14 cellular contexts compared by ENCODE assay signal in the genomic region with DNA sequence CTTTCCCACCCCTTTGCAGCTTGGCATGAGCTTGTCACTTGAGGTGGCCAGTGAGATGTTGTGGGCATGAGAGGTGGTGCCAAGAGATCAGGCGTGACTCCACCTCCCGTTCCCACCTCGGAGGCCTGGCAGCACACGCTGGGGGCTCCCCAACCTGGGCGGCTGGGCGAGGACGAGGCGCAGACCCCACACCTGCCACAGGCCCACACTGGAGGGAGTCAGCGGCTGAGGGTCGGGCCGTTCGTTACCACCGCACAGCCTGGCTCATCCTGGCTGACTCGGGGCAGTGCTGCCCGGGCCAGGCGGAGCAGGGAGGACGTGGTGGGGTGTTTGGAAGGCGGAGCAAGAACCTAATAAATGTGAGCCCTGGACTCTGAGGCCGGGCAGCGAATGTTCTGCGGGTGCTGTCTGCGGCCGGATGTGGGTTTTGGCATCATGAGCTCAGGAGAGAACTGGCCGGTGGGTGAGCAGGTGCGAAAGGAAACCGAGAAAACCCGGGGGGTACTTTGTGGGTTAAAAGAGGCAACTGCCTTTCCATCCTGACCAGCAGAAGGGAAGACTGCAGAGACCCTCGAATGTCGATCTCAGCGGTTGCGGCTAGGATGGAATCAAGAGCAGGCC. TPM values are rescaled to one million over a fixed set of nuclear protein-coding genes. Genes with fewer than 3 reads are reported as not detected.
A peak's percentile ranks its signal among the peaks of the same experiment; 100 is the strongest.
DNase-seq lines count a peak whose midpoint lies in the region; ATAC-seq and TF ChIP-seq lines count a peak whose summit lies in the region.
"Had no signal": no experiment of that assay in that cellular context is flagged by ENCODE, and none has a peak within 500 bp of the region (broad histone marks: within the 10 kb centered on the region; RNA-seq: fewer than 3 reads in every experiment).

No MANE protein-coding gene starts in this region.

- no peak overlapping the region for H2AK5ac ChIP-seq in H9 (ENCODE audit: insufficient read length, low read length)

- no CpG with 5 or more reads among the region's 31 CpGs for WGBS in H9 (ENCODE audit: extremely low coverage, insufficient read length, low lambda C conversion rate)
- WGBS in psoas muscle, 3 donors, result 81 to 85% (median 82%) methylated on average over 31 of the region's 31 CpGs

- no peak overlapping the region for H2AFZ ChIP-seq in H9 (ENCODE audit: low read length)

- no peak overlapping the region for H4K91ac ChIP-seq in H9 (ENCODE audit: insufficient read length, low read depth, low read length)

- H2BK120ac ChIP-seq in H9 (ENCODE audit: low read depth, low read length, poor library complexity, severe bottlenecking), result no peak overlapping the region

- H4K8ac ChIP-seq in H9 (replicated peaks; ENCODE audit: insufficient read length, low read depth, low read length), result no peak overlapping the region

- H3K23ac ChIP-seq in H9 (ENCODE audit: insufficient read length, low read depth, low read length), result no peak overlapping the region

- no peak overlapping the region for H4K5ac ChIP-seq in H9 (ENCODE audit: insufficient read length, low read depth, low read length)

- intact Hi-C loops in CD4-positive, alpha-beta memory T cell (cut with micrococcal nuclease), result no loop called here
- intact Hi-C loops in activated T-helper 1 cell treated with anti-CD3 and anti-CD28 coated beads, Interleukin-12 subunit alpha, Interleukin-12 subunit beta, Interleukin-2, Interleukin-4 antibody, amounts not matched to agents 30 ng/mL and 10 ng/mL and 1 ng/mL, durations not matched to agents 14 hours and 24 hours and 36 hours (cut with micrococcal nuclease), result no loop called here
- intact Hi-C loops in psoas muscle (cut with DNase I), result no loop called here

- H3K79me2 ChIP-seq in H9 (ENCODE audit: insufficient read depth, low read length), result no peaks in the 10 kb centered on the region

- no peak overlapping the region for H3K27ac ChIP-seq in CD4-positive, alpha-beta memory T cell (ENCODE audit: low read depth, low read length)
- H3K27ac ChIP-seq in H9 (ENCODE audit: insufficient read length, low read depth, low read length) (no peak overlapping the region), psoas muscle (no peak overlapping the region)
- H3K27ac ChIP-seq: right lobe of liver had no signal

- no peaks in the 10 kb centered on the region for H3K27me3 Mint-ChIP-seq in CD4-positive, alpha-beta memory T cell
- H3K27me3 Mint-ChIP-seq in H9 (ENCODE audit: low read depth), result peaks cover 3% of the 10 kb centered on the region
- H3K27me3 Mint-ChIP-seq in activated T-helper 1 cell treated with anti-CD3 and anti-CD28 coated beads, Interleukin-12 subunit alpha, Interleukin-12 subunit beta, Interleukin-2, Interleukin-4 antibody, amounts not matched to agents 30 ng/mL and 10 ng/mL and 1 ng/mL, durations not matched to agents 14 hours and 24 hours and 36 hours (ENCODE audit: insufficient read depth), result peaks cover 2% of the 10 kb centered on the region
- no peaks in the 10 kb centered on the region for H3K27me3 Mint-ChIP-seq in naive thymus-derived CD8-positive, alpha-beta T cell

- CTCF ChIA-PET in CD4-positive, alpha-beta memory T cell (lab: Charles Lee; ENCODE audit: partially characterized antibody), result interaction anchor here (1.2 to 2.8 kb wide), 4 partner anchors 8 to 23 kb away, joined by 4 to 18 read pairs (median 8); no protein-coding TSS in a partner anchor

- H3K4me2 ChIP-seq in H9 (ENCODE audit: insufficient read depth, insufficient read length, low read length), result no peak overlapping the region
- H3K4me2 ChIP-seq: SK-N-SH had no signal

- H3K18ac ChIP-seq in H9 (ENCODE audit: insufficient read length, low read depth, low read length), result no peak overlapping the region

- H3K56ac ChIP-seq in H9 (ENCODE audit: insufficient read length, low read depth, low read length), result no peak overlapping the region

- TF ChIP-seq CTCF in H9 (conservative IDR thresholded peaks at IDR 0.05) (no peak), psoas muscle (IDR thresholded peaks at IDR 0.05) (no peak)

- no peak overlapping the region for H2BK5ac ChIP-seq in H9 (ENCODE audit: insufficient read length, low read length)

- H3K36me3 ChIP-seq in CD4-positive, alpha-beta memory T cell (ENCODE audit: insufficient read depth, low read length), result no peaks in the 10 kb centered on the region
- H3K36me3 ChIP-seq in psoas muscle (ENCODE audit: insufficient read depth in 1 of 2, low read depth in 1 of 2), result no peaks in the 10 kb centered on the region
- H3K36me3 ChIP-seq: right lobe of liver had no signal

- no peak for ATAC-seq in naive thymus-derived CD8-positive, alpha-beta T cell
- ATAC-seq in HG02885 (IDR thresholded peaks at IDR 0.05; ENCODE audit: poor library complexity, unreplicated experiment), result no peak
- no peak for ATAC-seq in psoas muscle
- ATAC-seq: right lobe of liver had no signal

- no peak overlapping the region for H2BK15ac ChIP-seq in H9 (ENCODE audit: low read depth, low read length)

- H3K36me3 Mint-ChIP-seq in CD4-positive, alpha-beta memory T cell, result no peaks in the 10 kb centered on the region
- H3K36me3 Mint-ChIP-seq in H9 (ENCODE audit: insufficient read depth in 1 of 3, low read depth in 3 of 3), result peaks cover 4 to 38% (median 13%) of the 10 kb centered on the region in 3 experiments; a peak in 6 of 7 replicates
- peaks cover 2% of the 10 kb centered on the region for H3K36me3 Mint-ChIP-seq in activated T-helper 1 cell treated with anti-CD3 and anti-CD28 coated beads, Interleukin-12 subunit alpha, Interleukin-12 subunit beta, Interleukin-2, Interleukin-4 antibody, amounts not matched to agents 30 ng/mL and 10 ng/mL and 1 ng/mL, durations not matched to agents 14 hours and 24 hours and 36 hours (ENCODE audit: low read depth)
- H3K36me3 Mint-ChIP-seq in naive thymus-derived CD8-positive, alpha-beta T cell, result no peaks in the 10 kb centered on the region
- H3K36me3 Mint-ChIP-seq: mesothelial cell of epicardium had no signal

- peak overlapping the region in 6 of 7 donors; percentile 27 to 80 (median 68) for H3K27ac Mint-ChIP-seq in CD4-positive, alpha-beta memory T cell
- H3K27ac Mint-ChIP-seq in H9, result no peak overlapping the region
- H3K27ac Mint-ChIP-seq in activated T-helper 1 cell treated with anti-CD3 and anti-CD28 coated beads, Interleukin-12 subunit alpha, Interleukin-12 subunit beta, Interleukin-2, Interleukin-4 antibody, amounts not matched to agents 30 ng/mL and 10 ng/mL and 1 ng/mL, durations not matched to agents 14 hours and 24 hours and 36 hours, result no peak overlapping the region
- peak overlapping the region; percentile 64 to 94 (median 88) for H3K27ac Mint-ChIP-seq in naive thymus-derived CD8-positive, alpha-beta T cell

- peaks cover 26 to 69% (median 44%) of the 10 kb centered on the region in 4 donors for H3K4me1 Mint-ChIP-seq in CD4-positive, alpha-beta memory T cell
- H3K4me1 Mint-ChIP-seq in H9, result peaks cover 33 to 41% of the 10 kb centered on the region in 2 experiments
- peaks cover 42% of the 10 kb centered on the region for H3K4me1 Mint-ChIP-seq in activated T-helper 1 cell treated with anti-CD3 and anti-CD28 coated beads, Interleukin-12 subunit alpha, Interleukin-12 subunit beta, Interleukin-2, Interleukin-4 antibody, amounts not matched to agents 30 ng/mL and 10 ng/mL and 1 ng/mL, durations not matched to agents 14 hours and 24 hours and 36 hours (ENCODE audit: low read depth)
- H3K4me1 Mint-ChIP-seq in naive thymus-derived CD8-positive, alpha-beta T cell, result peaks cover 30 to 86% (median 71%) of the 10 kb centered on the region in 4 donors

- H3T11ph ChIP-seq in H9 (ENCODE audit: low read length), result no peak overlapping the region

- H3K4ac ChIP-seq in H9 (ENCODE audit: low read depth, low read length), result no peak overlapping the region

- H3K79me1 ChIP-seq in H9 (ENCODE audit: insufficient read depth, low read depth, low read length, poor library complexity, severe bottlenecking), result no peaks in the 10 kb centered on the region

- peaks cover 46% of the 10 kb centered on the region for H3K4me1 ChIP-seq in CD4-positive, alpha-beta memory T cell (ENCODE audit: insufficient read depth, low read length)
- H3K4me1 ChIP-seq in H9 (ENCODE audit: insufficient read depth, low read length) (peaks cover 4% of the 10 kb centered on the region; the same call in 1 of the 2 replicates), psoas muscle (peaks cover 9% of the 10 kb centered on the region)

- no peak overlapping the region for H2BK12ac ChIP-seq in H9 (ENCODE audit: insufficient read length, low read depth, low read length)

- H2BK20ac ChIP-seq in H9 (ENCODE audit: low read depth, low read length, poor library complexity, severe bottlenecking), result no peak overlapping the region

- no peaks in the 10 kb centered on the region for H3K23me2 ChIP-seq in H9 (ENCODE audit: insufficient read length, low read depth, low read length, poor library complexity, severe bottlenecking)

- peak overlapping the region; percentile 22 to 79 (median 72) for H3K4me3 Mint-ChIP-seq in CD4-positive, alpha-beta memory T cell
- H3K4me3 Mint-ChIP-seq in H9, result no peak overlapping the region
- peak overlapping the region; percentile 30 for H3K4me3 Mint-ChIP-seq in activated T-helper 1 cell treated with anti-CD3 and anti-CD28 coated beads, Interleukin-12 subunit alpha, Interleukin-12 subunit beta, Interleukin-2, Interleukin-4 antibody, amounts not matched to agents 30 ng/mL and 10 ng/mL and 1 ng/mL, durations not matched to agents 14 hours and 24 hours and 36 hours
- H3K4me3 Mint-ChIP-seq in naive thymus-derived CD8-positive, alpha-beta T cell, result peak overlapping the region; percentile 40 to 84 (median 66)
- H3K4me3 Mint-ChIP-seq: mesothelial cell of epicardium had no signal

- H3K4me3 ChIP-seq in CD4-positive, alpha-beta memory T cell (ENCODE audit: low read length in 2 of 2), result no peak overlapping the region
- no peak overlapping the region for H3K4me3 ChIP-seq in psoas muscle
- H3K4me3 ChIP-seq: right lobe of liver had no signal

- no peak for DNase-seq in CD4-positive, alpha-beta memory T cell
- DNase-seq in H9, result peak; percentile 26
- no peak for DNase-seq in activated T-helper 1 cell treated with anti-CD3 and anti-CD28 coated beads, Interleukin-12 subunit alpha, Interleukin-12 subunit beta, Interleukin-2, Interleukin-4 antibody, amounts not matched to agents 30 ng/mL and 10 ng/mL and 1 ng/mL, durations not matched to agents 14 hours and 24 hours and 36 hours (ENCODE audit: low spot score)
- DNase-seq in naive thymus-derived CD8-positive, alpha-beta T cell, result no peak
- no peak for DNase-seq in Kasumi-1 (lab: John Stamatoyannopoulos, UW)
- no peak for DNase-seq in effector CD8-positive, alpha-beta T cell (lab: John Stamatoyannopoulos, UW)
- no peak for DNase-seq in psoas muscle
- DNase-seq: hippocampal formation, NCI-H1092 treated with DMSO at 0.1 percent for 48 hours, NCI-H524 treated with DMSO at 0.1 percent for 48 hours had no signal

- H3K9me3 ChIP-seq in CD4-positive, alpha-beta memory T cell (ENCODE audit: control insufficient read depth in 1 of 2, low read length in 2 of 2), result no peaks in the 10 kb centered on the region
- H3K9me3 ChIP-seq in H9 (ENCODE audit: control insufficient read depth, low read depth, low read length) (no peaks in the 10 kb centered on the region), psoas muscle (no peaks in the 10 kb centered on the region)
- H3K9me3 ChIP-seq: right lobe of liver, SK-N-SH had no signal

- POLR2A ChIA-PET in CD4-positive, alpha-beta memory T cell (lab: Charles Lee; ENCODE audit: partially characterized antibody), result interaction anchor here (1.0 to 1.9 kb wide), 3 partner anchors 16 to 43 kb away, joined by 3 to 16 read pairs (median 7); a partner anchor contains a TSS
- POLR2A ChIA-PET in naive thymus-derived CD8-positive, alpha-beta T cell (lab: Charles Lee), result interaction anchor here (0.8 to 5.6 kb wide), 7 partner anchors 9 to 86 kb away, joined by 3 to 38 read pairs (median 20); no protein-coding TSS in a partner anchor

- no peak overlapping the region for H3K9ac ChIP-seq in H9 (ENCODE audit: extremely low read depth, insufficient read length, low read length)
- H3K9ac ChIP-seq: SK-N-SH had no signal

- no peaks in the 10 kb centered on the region for H3K27me3 ChIP-seq in CD4-positive, alpha-beta memory T cell (ENCODE audit: insufficient read depth, low read length)
- no peaks in the 10 kb centered on the region for H3K27me3 ChIP-seq in H9 (ENCODE audit: insufficient read depth, low read length)
- H3K27me3 ChIP-seq in psoas muscle (ENCODE audit: insufficient read depth in 3 of 3, low read length in 2 of 3), result peaks cover 0 to 12% (median 6%) of the 10 kb centered on the region in 3 donors
- H3K27me3 ChIP-seq: right lobe of liver had no signal

- H3K14ac ChIP-seq in H9 (ENCODE audit: insufficient read depth, low read length), result no peak overlapping the region

- peaks cover 0 to 2% (median 0%) of the 10 kb centered on the region in 8 donors for H3K9me3 Mint-ChIP-seq in CD4-positive, alpha-beta memory T cell
- peaks cover 21 to 25% of the 10 kb centered on the region in 2 experiments for H3K9me3 Mint-ChIP-seq in H9
- H3K9me3 Mint-ChIP-seq in activated T-helper 1 cell treated with anti-CD3 and anti-CD28 coated beads, Interleukin-12 subunit alpha, Interleukin-12 subunit beta, Interleukin-2, Interleukin-4 antibody, amounts not matched to agents 30 ng/mL and 10 ng/mL and 1 ng/mL, durations not matched to agents 14 hours and 24 hours and 36 hours, result no peaks in the 10 kb centered on the region
- H3K9me3 Mint-ChIP-seq in naive thymus-derived CD8-positive, alpha-beta T cell, result no peaks in the 10 kb centered on the region
- H3K9me3 Mint-ChIP-seq: mesothelial cell of epicardium had no signal

- no peaks in the 10 kb centered on the region for H4K20me1 ChIP-seq in H9 (ENCODE audit: control insufficient read depth, insufficient read depth, insufficient read length)

RNA-seq across cellular contexts. Expression of a gene that starts 10.1 kb away (rescaled TPM):
- 1 to 10 TPM; 6.2 to 7.2 TPM for total RNA-seq in CD4-positive, alpha-beta memory T cell
- polyA plus RNA-seq in CD4-positive, alpha-beta memory T cell, result 100 to 1,000 TPM in 1 of 2 donors, 1 to 10 TPM in 1; 9.1 to 108 TPM
- total RNA-seq in H9 (2021) (419 and 425 TPM in 2 replicates), psoas muscle (100 to 1,000 TPM; 136 to 234 (median 202) TPM)
- total RNA-seq in activated T-helper 1 cell treated with anti-CD3 and anti-CD28 coated beads, Interleukin-12 subunit alpha, Interleukin-12 subunit beta, Interleukin-2, Interleukin-4 antibody, amounts not matched to agents 30 ng/mL and 10 ng/mL and 1 ng/mL, durations not matched to agents 14 hours and 24 hours and 36 hours, result 3.6 and 4.6 TPM in 2 replicates
- total RNA-seq in naive thymus-derived CD8-positive, alpha-beta T cell, result 10 to 100 TPM; 11.3 to 11.9 TPM
- polyA plus RNA-seq in naive thymus-derived CD8-positive, alpha-beta T cell, result 100 to 1,000 TPM in 2 of 3 donors, 10 to 100 TPM in 1; 45.1 to 202 (median 196) TPM
- 100 to 1,000 TPM; 186 to 557 (median 260) TPM for polyA plus RNA-seq in psoas muscle

RNA-seq across cellular contexts. Expression of a gene that starts 17.0 kb away (rescaled TPM):
- 100 to 1,000 TPM; 119 to 121 TPM for total RNA-seq in CD4-positive, alpha-beta memory T cell
- 1,000 to 10,000 TPM; 2,073 to 2,173 TPM for polyA plus RNA-seq in CD4-positive, alpha-beta memory T cell
- total RNA-seq in H9 (2021) (498 and 500 TPM in 2 replicates), psoas muscle (100 to 1,000 TPM in 1 of 4 donors, 10 to 100 TPM in 3; 44.0 to 105 (median 71.3) TPM)
- 208 and 214 TPM in 2 replicates for total RNA-seq in activated T-helper 1 cell treated with anti-CD3 and anti-CD28 coated beads, Interleukin-12 subunit alpha, Interleukin-12 subunit beta, Interleukin-2, Interleukin-4 antibody, amounts not matched to agents 30 ng/mL and 10 ng/mL and 1 ng/mL, durations not matched to agents 14 hours and 24 hours and 36 hours
- total RNA-seq in naive thymus-derived CD8-positive, alpha-beta T cell, result 10 to 100 TPM; 90.0 to 91.0 TPM
- polyA plus RNA-seq in naive thymus-derived CD8-positive, alpha-beta T cell, result 1,000 to 10,000 TPM; 1,833 to 2,198 (median 2,135) TPM
- polyA plus RNA-seq in psoas muscle, result 100 to 1,000 TPM in 1 of 3 donors, 10 to 100 TPM in 2; 39.7 to 107 (median 69.7) TPM

RNA-seq across cellular contexts. Expression of a gene that starts 23.2 kb away (rescaled TPM):
- 100 to 1,000 TPM; 202 to 203 TPM for total RNA-seq in CD4-positive, alpha-beta memory T cell
- polyA plus RNA-seq in CD4-positive, alpha-beta memory T cell, result 1,000 to 10,000 TPM; 2,491 to 3,716 TPM
- total RNA-seq in H9 (2021) (421 and 425 TPM in 2 replicates), psoas muscle (100 to 1,000 TPM; 131 to 161 (median 136) TPM)
- total RNA-seq in activated T-helper 1 cell treated with anti-CD3 and anti-CD28 coated beads, Interleukin-12 subunit alpha, Interleukin-12 subunit beta, Interleukin-2, Interleukin-4 antibody, amounts not matched to agents 30 ng/mL and 10 ng/mL and 1 ng/mL, durations not matched to agents 14 hours and 24 hours and 36 hours, result 494 and 521 TPM in 2 replicates
- 100 to 1,000 TPM; 115 to 122 TPM for total RNA-seq in naive thymus-derived CD8-positive, alpha-beta T cell
- polyA plus RNA-seq in naive thymus-derived CD8-positive, alpha-beta T cell, result 1,000 to 10,000 TPM; 2,345 to 2,732 (median 2,362) TPM
- 100 to 1,000 TPM; 109 to 371 (median 181) TPM for polyA plus RNA-seq in psoas muscle

RNA-seq across cellular contexts. Expression of a gene that starts 31.5 kb away (rescaled TPM):
- not detected for total RNA-seq in CD4-positive, alpha-beta memory T cell
- not detected for polyA plus RNA-seq in CD4-positive, alpha-beta memory T cell
- total RNA-seq in H9 (2021), result not detected in 2 replicates
- not detected in 2 replicates for total RNA-seq in activated T-helper 1 cell treated with anti-CD3 and anti-CD28 coated beads, Interleukin-12 subunit alpha, Interleukin-12 subunit beta, Interleukin-2, Interleukin-4 antibody, amounts not matched to agents 30 ng/mL and 10 ng/mL and 1 ng/mL, durations not matched to agents 14 hours and 24 hours and 36 hours
- total RNA-seq in naive thymus-derived CD8-positive, alpha-beta T cell, result not detected
- not detected for polyA plus RNA-seq in naive thymus-derived CD8-positive, alpha-beta T cell
- not detected for total RNA-seq in psoas muscle
- not detected for polyA plus RNA-seq in psoas muscle
- total RNA-seq: mesothelial cell of epicardium, right lobe of liver had no signal
- polyA plus RNA-seq: SK-N-SH had no signal

RNA-seq across cellular contexts. Expression of a gene that starts 38.5 kb away (rescaled TPM):
- total RNA-seq in CD4-positive, alpha-beta memory T cell, result 1 to 10 TPM; 2.2 to 2.4 TPM
- polyA plus RNA-seq in CD4-positive, alpha-beta memory T cell, result not detected
- 101 and 105 TPM in 2 replicates for total RNA-seq in H9 (2021)
- total RNA-seq in activated T-helper 1 cell treated with anti-CD3 and anti-CD28 coated beads, Interleukin-12 subunit alpha, Interleukin-12 subunit beta, Interleukin-2, Interleukin-4 antibody, amounts not matched to agents 30 ng/mL and 10 ng/mL and 1 ng/mL, durations not matched to agents 14 hours and 24 hours and 36 hours, result 3.8 and 5.1 TPM in 2 replicates
- total RNA-seq in naive thymus-derived CD8-positive, alpha-beta T cell, result under 1 TPM; 0.16 to 0.39 TPM
- polyA plus RNA-seq in naive thymus-derived CD8-positive, alpha-beta T cell, result 1 to 10 TPM in 1 of 3 donors, not detected in 2; 1.3 TPM
- total RNA-seq in psoas muscle, result under 1 TPM in 3 of 4 donors, not detected in 1; 0.06 to 0.12 (median 0.06) TPM
- polyA plus RNA-seq in psoas muscle, result under 1 TPM; 0.04 to 0.27 (median 0.05) TPM

Comparison
In these comparisons a context has a peak if more than half of its experiments do, and no peak if none do; other contexts are left out.
1. H3K27ac Mint-ChIP-seq: peak in CD4-positive, alpha-beta memory T cell (6 of 7) and naive thymus-derived CD8-positive, alpha-beta T cell (10 of 10); none in H9 (0 of 3) and activated T-helper 1 cell treated with anti-CD3 and anti-CD28 coated beads, Interleukin-12 subunit alpha, Interleukin-12 subunit beta, Interleukin-2, Interleukin-4 antibody, amounts not matched to agents 30 ng/mL and 10 ng/mL and 1 ng/mL, durations not matched to agents 14 hours and 24 hours and 36 hours (single experiment).
2. H3K4me3 Mint-ChIP-seq: peak in CD4-positive, alpha-beta memory T cell (8 of 8), activated T-helper 1 cell treated with anti-CD3 and anti-CD28 coated beads, Interleukin-12 subunit alpha, Interleukin-12 subunit beta, Interleukin-2, Interleukin-4 antibody, amounts not matched to agents 30 ng/mL and 10 ng/mL and 1 ng/mL, durations not matched to agents 14 hours and 24 hours and 36 hours (single experiment) and naive thymus-derived CD8-positive, alpha-beta T cell (10 of 10); none in H9 (0 of 2).
3. RNA of a gene that starts 10.1 kb away (total RNA-seq): 419 to 425 TPM in H9 and 136 to 234 TPM in psoas muscle; 11.3 to 11.9 TPM in naive thymus-derived CD8-positive, alpha-beta T cell, 6.2 to 7.2 TPM in CD4-positive, alpha-beta memory T cell and 3.6 to 4.6 TPM in activated T-helper 1 cell treated with anti-CD3 and anti-CD28 coated beads, Interleukin-12 subunit alpha, Interleukin-12 subunit beta, Interleukin-2, Interleukin-4 antibody, amounts not matched to agents 30 ng/mL and 10 ng/mL and 1 ng/mL, durations not matched to agents 14 hours and 24 hours and 36 hours; every median in the first group is over 10 times any median in the second.